ENCODE assay signal across 1 cellular context in genomic region chr2:218406949-218407703, GRCh38.
TF ChIP-seq lines count a peak whose summit lies in the region.

No MANE protein-coding gene starts in this region.

TF ChIP-seq in HepG2, 621 proteins besides CTCF, POLR2A, EP300 and RAD21 (continued from another document and continues in another):
- TF ChIP-seq ZHX2 (IDR thresholded peaks at IDR 0.05; ENCODE audit: low read depth) (no peak; the same call in 1 of the 2 replicates), ZHX2 (CRISPR knock-in tag; IDR thresholded peaks at IDR 0.05; ENCODE audit: borderline replicate concordance) (no peak), KDM1A (CRISPR knock-in tag; IDR thresholded peaks at IDR 0.05) (peak; percentile 77; the same call in 1 of the 2 replicates), ZNF407 (CRISPR knock-in tag; IDR thresholded peaks at IDR 0.05; ENCODE audit: not compliant biosample characterization) (no peak), ZNF567 (CRISPR knock-in tag; IDR thresholded peaks at IDR 0.05; ENCODE audit: borderline replicate concordance) (peak; percentile 85; the same call in 1 of the 2 replicates), FOXO1 (CRISPR knock-in tag; IDR thresholded peaks at IDR 0.05) (0 out of 2 replicates have a peak, but pooled peaks have one; percentile 36), ZBTB4 (CRISPR knock-in tag; IDR thresholded peaks at IDR 0.05; ENCODE audit: borderline replicate concordance) (0 out of 2 replicates have a peak, but pooled peaks have one; percentile 24), TBX2 (CRISPR knock-in tag; IDR thresholded peaks at IDR 0.05; ENCODE audit: borderline replicate concordance) (peak; percentile 16; the same call in 1 of the 2 replicates), ZMYM3 (CRISPR knock-in tag; IDR thresholded peaks at IDR 0.05) (peak; percentile 99), SKIL (CRISPR knock-in tag; IDR thresholded peaks at IDR 0.05; ENCODE audit: borderline replicate concordance) (0 out of 2 replicates have a peak, but pooled peaks have one; percentile 26), IKZF4 (CRISPR knock-in tag; IDR thresholded peaks at IDR 0.05; ENCODE audit: borderline replicate concordance, low read depth, not compliant biosample characterization) (peak; percentile 33), EED (CRISPR knock-in tag; IDR thresholded peaks at IDR 0.05) (peak; percentile 86; the same call in 1 of the 2 replicates), ZNF337 (CRISPR knock-in tag; IDR thresholded peaks at IDR 0.05; ENCODE audit: borderline replicate concordance, low read depth) (peak; percentile 62; the same call in 1 of the 2 replicates), MTA1 (CRISPR knock-in tag; IDR thresholded peaks at IDR 0.05; ENCODE audit: borderline replicate concordance) (0 out of 2 replicates have a peak, but pooled peaks have one; percentile 5), HMGXB4 (CRISPR knock-in tag; IDR thresholded peaks at IDR 0.05; ENCODE audit: borderline replicate concordance in 1 of 2, low read depth in 1 of 2) (peak in 1 of 2 experiments; percentile 9; a peak in 1 of 4 replicates), ZNF362 (CRISPR knock-in tag; IDR thresholded peaks at IDR 0.05; ENCODE audit: borderline replicate concordance) (peak; percentile 33; the same call in 1 of the 2 replicates)
